ENCODE assay signal across 8 cellular contexts in the genomic region with DNA sequence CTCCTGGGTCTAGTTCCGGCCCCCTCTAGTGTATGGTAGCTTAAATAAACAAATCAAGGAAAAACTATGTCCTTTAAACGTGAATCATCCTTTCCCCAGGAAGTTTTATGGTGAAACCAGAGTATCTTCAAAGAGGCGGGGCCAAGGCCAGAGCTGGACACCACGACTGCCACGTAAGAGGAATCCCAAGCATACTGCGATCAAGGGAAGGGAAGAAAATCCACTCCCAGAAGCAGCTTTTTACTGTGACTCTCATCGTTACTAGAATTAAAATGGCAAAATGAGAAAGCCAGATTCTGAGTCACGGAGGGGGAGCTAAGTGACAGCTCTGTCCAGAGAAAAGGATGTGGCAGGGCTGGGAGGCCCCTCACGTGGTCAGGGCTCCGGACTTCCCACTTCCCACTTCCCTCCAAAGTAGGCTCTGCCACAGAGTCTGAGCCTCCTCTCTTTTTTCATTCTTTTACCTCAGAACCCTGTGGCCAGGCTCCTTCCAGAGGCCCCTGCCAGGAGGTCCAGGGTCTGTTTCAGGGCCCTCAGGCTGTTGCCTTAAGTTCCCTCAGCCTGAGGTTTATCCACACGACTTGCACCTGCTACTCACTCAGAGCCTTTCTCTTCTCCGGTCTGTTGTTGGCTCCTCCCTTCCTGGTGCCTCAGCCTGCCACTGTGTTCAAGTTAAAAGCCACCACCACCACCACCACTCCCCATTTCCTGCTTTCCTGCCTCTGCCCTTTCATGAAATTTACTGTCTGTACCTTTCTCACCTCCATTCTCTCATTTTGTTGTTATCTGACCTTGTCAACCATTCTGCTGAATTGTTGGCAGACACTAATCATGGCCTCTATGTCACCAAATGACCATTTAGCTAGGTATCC. TPM values are rescaled to one million over a fixed set of nuclear protein-coding genes. Genes with fewer than 3 reads are reported as not detected.
DNase-seq lines count a peak whose midpoint lies in the region; ATAC-seq and TF ChIP-seq lines count a peak whose summit lies in the region.

No MANE protein-coding gene starts in this region.

- peak; percentile 86 for DNase-seq in ACHN
- peak; percentile 82 for DNase-seq in Panc1 (ENCODE audit: low read depth, low spot score)
- peak; percentile 30 for DNase-seq in activated naive CD4-positive, alpha-beta T cell treated with anti-CD3 and anti-CD28 coated beads, Interleukin-2, amount 50 U/mL, for 16 hours
- DNase-seq in Right ventricle myocardium inferior (ENCODE audit: missing footprints): no peak
- DNase-seq in renal cortical epithelial cell (ENCODE audit: low read depth): peak; percentile 91
- no peak for DNase-seq in retina

- intact Hi-C loops in Panc1 (cut with micrococcal nuclease; ENCODE audit: unreplicated experiment): no loop called here
- intact Hi-C loops in Right ventricle myocardium inferior (cut with DNase I): loop anchor here (5.0 kb wide), 1 partner anchor 42 kb away; no protein-coding TSS in a partner anchor

- CTCF ChIA-PET in Panc1 (lab: Charles Lee): interaction anchor here (0.7 kb wide), 1 partner anchor 10 kb away, joined by 3 read pairs; no protein-coding TSS in a partner anchor

- no peaks in the 10 kb centered on the region for H3K9me3 ChIP-seq in Panc1 (ENCODE audit: control insufficient read depth, insufficient read depth, low read depth, low read length)

- TF ChIP-seq CTCF in Panc1 (IDR thresholded peaks at IDR 0.05): no peak

- ATAC-seq in GM18861 (IDR thresholded peaks at IDR 0.05; ENCODE audit: unreplicated experiment) (peak; percentile 29), HG03064 (IDR thresholded peaks at IDR 0.05; ENCODE audit: low read depth, unreplicated experiment) (peak; percentile 38), Panc1 (peak; percentile 22), Right ventricle myocardium inferior (peak; percentile 71)

- H3K27ac ChIP-seq in Panc1 (ENCODE audit: low read length): peak overlapping the region; percentile 20; the same call in 1 of the 2 replicates

- in situ Hi-C loops in ACHN (cut with HindIII; ENCODE audit: low pct_ligation_motif_present, low pct_unique_long_range_greater_than_20kb, low sequenced_read_pairs) (no loop called here), Panc1 (cut with HindIII; ENCODE audit: low pct_unique_long_range_greater_than_20kb, low sequenced_read_pairs) (no loop called here)

- H3K4me1 ChIP-seq in Panc1 (ENCODE audit: control insufficient read depth, insufficient read depth, low read length): peaks cover 23% of the 10 kb centered on the region

- H3K36me3 ChIP-seq in Panc1 (ENCODE audit: control insufficient read depth, insufficient read depth, low read length): peaks cover 2% of the 10 kb centered on the region; the same call in 1 of the 2 replicates

- no peaks in the 10 kb centered on the region for H3K27me3 ChIP-seq in Panc1 (ENCODE audit: control insufficient read depth, insufficient read depth, low read length)

- POLR2A ChIA-PET in Panc1 (lab: Charles Lee): interaction anchor here (0.6 kb wide), 1 partner anchor 18 kb away, joined by 8 read pairs; no protein-coding TSS in a partner anchor

- H3K4me3 ChIP-seq in Panc1 (ENCODE audit: low read depth in 2 of 2, low read length in 2 of 2): peak overlapping the region in 1 of 2 experiments; percentile 96; a peak in 2 of 4 replicates

- no TSS peak for BruUV-seq in Panc1 (replicated peaks; lab: Mats Ljungman, UMichigan)

RNA-seq across cellular contexts. Expression of a gene that starts 1.4 kb away (rescaled TPM):
- total RNA-seq in Panc1 (2021; ENCODE audit: unreplicated experiment): 5.8 TPM
- polyA plus RNA-seq in Panc1 (2012; ENCODE audit: insufficient read length): 5.3 TPM
- 111 TPM for total RNA-seq in Right ventricle myocardium inferior
- 43.6 and 74.3 TPM in 2 replicates for total RNA-seq in renal cortical epithelial cell

Comparison
In these comparisons a context has a peak if more than half of its experiments do, and no peak if none do; other contexts are left out.
1. DNase-seq: peak in ACHN (single experiment), Panc1 (single experiment), activated naive CD4-positive, alpha-beta T cell treated with anti-CD3 and anti-CD28 coated beads, Interleukin-2, amount 50 U/mL, for 16 hours (single experiment) and renal cortical epithelial cell (single experiment); none in Right ventricle myocardium inferior (single experiment) and retina (single experiment).
2. Peak in every context shown above with its lines, with median percentiles within 50 percentile points of each other: ATAC-seq.